ENCODE assay signal across 29 cellular contexts in genomic region chr5:119808024-119808423, GRCh38.
DNase-seq lines count a peak whose midpoint lies in the region; ATAC-seq, FAIRE-seq and TF ChIP-seq lines count a peak whose summit lies in the region.
"Had no signal": no experiment of that assay in that cellular context is flagged by ENCODE, and none has a peak within 500 bp of the region (broad histone marks: within the 10 kb centered on the region; RNA-seq: fewer than 3 reads in every experiment).

No MANE protein-coding gene starts in this region.

- CTCF ChIA-PET in HepG2 (lab: Yijun Ruan, JAX; ENCODE audit: low intra/inter-chr PET ratio, low total read pairs), result no interaction called here
- CTCF ChIA-PET in HEK293 (lab: Yijun Ruan, JAX), result no interaction called here

- H3K36me3 ChIP-seq in HepG2 (replicated peaks in 1 of 2; ENCODE audit: control insufficient read depth in 1 of 2, insufficient read depth in 2 of 2, low read length in 2 of 2) (no peaks in the 10 kb centered on the region), right lobe of liver (no peaks in the 10 kb centered on the region), HEK293 (ENCODE audit: control insufficient read depth in 2 of 2, insufficient read depth in 1 of 2, low read length in 2 of 2) (no peaks in the 10 kb centered on the region)
- H3K36me3 ChIP-seq: BE2C; BLaER1; BLaER1 treated with 17β-estradiol and CSF1 and Interleukin-3, amounts not matched to agents 10 nM and 100 nM had no signal

- no peak overlapping the region for H2AFZ ChIP-seq in HepG2 (ENCODE audit: low read length)

- ATAC-seq in HepG2, result no peak
- no peak for ATAC-seq in right lobe of liver
- ATAC-seq: A549; CD8-positive, alpha-beta T cell had no signal

- H3K9ac ChIP-seq in HepG2 (ENCODE audit: insufficient read depth, low read depth, low read length), result no peak overlapping the region
- H3K9ac ChIP-seq: BLaER1; BLaER1 treated with 17β-estradiol and CSF1 and Interleukin-3, amounts not matched to agents 10 nM and 100 nM had no signal

- H3K4me1 ChIP-seq in HepG2 (ENCODE audit: insufficient read depth, low read length) (no peaks in the 10 kb centered on the region), right lobe of liver (no peaks in the 10 kb centered on the region), HEK293 (ENCODE audit: control insufficient read depth, insufficient read depth, low read length) (no peaks in the 10 kb centered on the region)
- H3K4me1 ChIP-seq: A549; BE2C; BLaER1; BLaER1 treated with 17β-estradiol and CSF1 and Interleukin-3, amounts not matched to agents 10 nM and 100 nM; Caco-2 had no signal

- BruUV-seq in HepG2 (replicated peaks; lab: Mats Ljungman, UMichigan), result no TSS peak

- H3K27ac ChIP-seq in HepG2 (ENCODE audit: extremely low read length, insufficient read depth, low read length) (no peak overlapping the region), right lobe of liver (no peak overlapping the region), HEK293 (ENCODE audit: extremely low read depth, low read depth, low read length) (no peak overlapping the region)
- H3K27ac ChIP-seq: 22Rv1; A549; BLaER1; BLaER1 treated with 17β-estradiol and CSF1 and Interleukin-3, amounts not matched to agents 10 nM and 100 nM had no signal

- in situ Hi-C loops in HepG2 (cut with HindIII; ENCODE audit: extremely low pct_ligation_motif_present, low pct_unique_long_range_greater_than_20kb), result no loop called here

- FAIRE-seq in HepG2 (lab: Jason Lieb, UNC), result no peak
- FAIRE-seq: A204.1, A549, D721Med had no signal

- WGBS in HepG2 (ENCODE audit: low lambda C conversion rate), result 22% methylated on average over 2 of the region's 2 CpGs
- 61% methylated on average over 2 of the region's 2 CpGs for WGBS in right lobe of liver (ENCODE audit: insufficient coverage, low coverage, low lambda C conversion rate, missing lambda C conversion rate)

- no peaks in the 10 kb centered on the region for H4K20me1 ChIP-seq in HepG2 (ENCODE audit: insufficient read depth, low read length)
- H4K20me1 ChIP-seq: BLaER1; BLaER1 treated with 17β-estradiol and CSF1 and Interleukin-3, amounts not matched to agents 10 nM and 100 nM had no signal

- no peak for DNase-seq in HepG2 (ENCODE audit: low spot score)
- no peak for DNase-seq in right lobe of liver
- DNase-seq in cerebellar cortex (ENCODE audit: low spot score), result no peak
- DNase-seq: 8988T; ACHN; AML-193; BE2C; C1 segment of cervical spinal cord; Calu3; CD4-positive, alpha-beta memory T cell; CD4-positive, alpha-beta T cell; CD4-positive, CD25-positive, alpha-beta regulatory T cell; CD8-positive, alpha-beta memory T cell; CD8-positive, alpha-beta T cell; COR-L47; DMS 273 treated with DMSO at 0.1 percent for 48 hours; DMS153; DMS79; DMS79 treated with DMSO at 0.1 percent for 48 hours; DND-41; EL had no signal

- no peak overlapping the region for H3K4me2 ChIP-seq in HepG2 (ENCODE audit: low read depth, low read length)
- H3K4me2 ChIP-seq: A549; BLaER1; BLaER1 treated with 17β-estradiol and CSF1 and Interleukin-3, amounts not matched to agents 10 nM and 100 nM had no signal

- TF ChIP-seq CTCF in HepG2 (CRISPR knock-in tag; IDR thresholded peaks at IDR 0.05) (no peak), right lobe of liver (IDR thresholded peaks at IDR 0.05) (no peak), HEK293 (tag by site-specific recombination; IDR thresholded peaks at IDR 0.05) (no peak)

- TF ChIP-seq EP300 in HepG2 (IDR thresholded peaks at IDR 0.05; ENCODE audit: low read depth in 2 of 2, low read length in 2 of 2) (no peak), HepG2 (CRISPR knock-in tag; IDR thresholded peaks at IDR 0.05; ENCODE audit: borderline replicate concordance) (no peak)

- H3K27me3 ChIP-seq in HepG2 (ENCODE audit: control insufficient read depth in 1 of 2, insufficient read depth in 2 of 2, low read length in 2 of 2) (no peaks in the 10 kb centered on the region), right lobe of liver (no peaks in the 10 kb centered on the region)
- H3K27me3 ChIP-seq: BE2C; BLaER1; BLaER1 treated with 17β-estradiol and CSF1 and Interleukin-3, amounts not matched to agents 10 nM and 100 nM had no signal

- TF ChIP-seq POLR2A in HepG2 (IDR thresholded peaks at IDR 0.05; ENCODE audit: insufficient read depth in 1 of 2, low read depth in 2 of 2, low read length in 2 of 2), result no peak
- TF ChIP-seq POLR2A in right lobe of liver (IDR thresholded peaks at IDR 0.05), result no peak

- H3K4me3 ChIP-seq in HepG2 (replicated peaks in 1 of 3; ENCODE audit: insufficient read depth in 1 of 3, low read depth in 2 of 3, low read length in 3 of 3), result no peak overlapping the region
- H3K4me3 ChIP-seq in right lobe of liver, result no peak overlapping the region
- H3K4me3 ChIP-seq in HEK293 (ENCODE audit: low read depth, low read length), result no peak overlapping the region
- H3K4me3 ChIP-seq: A549; BLaER1; BLaER1 treated with 17β-estradiol and CSF1 and Interleukin-3, amounts not matched to agents 10 nM and 100 nM had no signal

- H3K9me3 ChIP-seq in HepG2 (ENCODE audit: low read length) (peaks cover 8% of the 10 kb centered on the region; the same call in 1 of the 2 replicates), right lobe of liver (peaks cover 0 to 6% (median 0%) of the 10 kb centered on the region in 4 donors), HEK293 (ENCODE audit: control insufficient read depth, insufficient read depth, low read depth, low read length) (no peaks in the 10 kb centered on the region)
- H3K9me3 ChIP-seq: A549, BE2C, Caco-2 had no signal

- no peak for TF ChIP-seq RAD21 in HepG2 (CRISPR knock-in tag; IDR thresholded peaks at IDR 0.05)

- no peaks in the 10 kb centered on the region for H3K79me2 ChIP-seq in HepG2 (ENCODE audit: insufficient read depth, low read length)

- intact Hi-C loops in HepG2 (cut with micrococcal nuclease; ENCODE audit: unreplicated experiment), result loop anchor here (2.0 kb wide), 1 partner anchor 651 kb away; no protein-coding TSS in a partner anchor
- intact Hi-C loops in right lobe of liver (cut with DNase I), result no loop called here

- POLR2A ChIA-PET in HepG2 (lab: Yijun Ruan, JAX), result no interaction called here
- POLR2A ChIA-PET in HEK293 (lab: Yijun Ruan, JAX), result no interaction called here

TF ChIP-seq in HepG2, 621 proteins besides CTCF, POLR2A, EP300 and RAD21:
- TF ChIP-seq ZNF160 (CRISPR knock-in tag; IDR thresholded peaks at IDR 0.05), result peak; percentile 97
- TF ChIP-seq FOXC1 (CRISPR knock-in tag; IDR thresholded peaks at IDR 0.05; ENCODE audit: borderline replicate concordance), result no peak

TF ChIP-seq in HEK293, 187 proteins besides CTCF, POLR2A, EP300 and RAD21:
- TF ChIP-seq SETDB1 (IDR thresholded peaks at IDR 0.05; ENCODE audit: insufficient read length, low read length) (peak; percentile 20), KLF9 (tag by site-specific recombination; IDR thresholded peaks at IDR 0.05; ENCODE audit: low read depth) (no peak)
TF ChIP-seq in HEK293: peak in this region for 1.

Comparison
In these comparisons a context has a peak if more than half of its experiments do, and no peak if none do; other contexts are left out.
1. Of the 63 proteins assayed by ChIP-seq in both HepG2 and HEK293: peak only in HepG2: none; only in HEK293: SETDB1; in both: none; in neither: 62.